ENCODE assay signal across 11 cellular contexts in the genomic region with DNA sequence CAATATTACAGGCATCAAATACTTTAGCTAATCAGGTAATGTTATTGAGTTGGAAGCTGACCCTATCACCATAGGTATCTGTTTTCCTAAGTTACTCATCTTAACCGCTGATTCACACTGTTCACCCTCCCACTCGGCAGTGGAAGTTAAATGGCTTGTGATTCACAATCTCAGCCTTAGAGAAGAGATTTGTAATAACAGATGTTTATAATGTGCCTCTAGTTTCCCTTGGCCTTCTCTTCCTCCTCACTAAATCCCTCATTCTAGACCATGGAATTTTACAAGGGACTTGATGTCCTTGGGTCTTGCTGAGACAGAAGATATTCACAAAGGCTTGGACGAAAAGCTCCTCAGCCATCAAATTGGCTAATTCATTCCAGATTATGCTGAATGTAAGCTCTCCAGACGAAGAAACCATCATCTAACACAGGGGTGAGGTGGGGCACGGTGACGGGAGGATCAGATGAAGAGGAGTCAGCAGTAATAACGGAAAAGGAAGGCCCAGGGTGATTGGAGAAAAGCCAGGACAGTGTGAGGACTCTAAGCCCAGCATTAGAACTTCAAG.
DNase-seq lines count a peak whose midpoint lies in the region; ATAC-seq and TF ChIP-seq lines count a peak whose summit lies in the region.
"Had no signal": no experiment of that assay in that cellular context is flagged by ENCODE, and none has a peak within 500 bp of the region (broad histone marks: within the 10 kb centered on the region; RNA-seq: fewer than 3 reads in every experiment).

No MANE protein-coding gene starts in this region.

- BruUV-seq in PC-3 (replicated peaks; lab: Mats Ljungman, UMichigan): no TSS peak

- H3K9me3 ChIP-seq in PC-3 (ENCODE audit: low read length) (no peaks in the 10 kb centered on the region), osteoblast (ENCODE audit: low read depth, low read length) (no peaks in the 10 kb centered on the region)

- TF ChIP-seq CTCF in PC-3 (conservative IDR thresholded peaks at IDR 0.05; ENCODE audit: low read depth, low read length) (no peak), epithelial cell of esophagus (IDR thresholded peaks at IDR 0.05; ENCODE audit: insufficient read depth, low read depth, low read length, missing control alignments) (no peak), osteoblast (IDR thresholded peaks at IDR 0.05; ENCODE audit: extremely low read depth, low read depth, low read length) (no peak)

- H3K79me2 ChIP-seq in PC-3 (ENCODE audit: low read length): no peaks in the 10 kb centered on the region
- H3K79me2 ChIP-seq in osteoblast (ENCODE audit: insufficient read depth, low read length): no peaks in the 10 kb centered on the region

- intact Hi-C loops in PC-3 (cut with micrococcal nuclease): no loop called here

- DNase-seq in AG08395 (ENCODE audit: low spot score): peak; percentile 81
- DNase-seq in PC-3: peak; percentile 74
- DNase-seq in epithelial cell of esophagus (ENCODE audit: low read depth): peak; percentile 94
- no peak for DNase-seq in osteoblast (ENCODE audit: insufficient read length, low spot score, missing footprints)
- DNase-seq in NCI-H2171 (lab: John Stamatoyannopoulos, UW): no peak
- no peak for DNase-seq in stimulated activated naive CD4-positive, alpha-beta T cell treated with Interleukin-2 at 50 U/mL for 16 hours (lab: John Stamatoyannopoulos, UW)
- no peak for DNase-seq in T-helper 2 cell
- DNase-seq: activated CD4-positive, alpha-beta T cell treated with anti-CD3 and anti-CD28 coated beads for 36 hours; effector CD8-positive, alpha-beta T cell; SHP77 treated with DMSO at 0.1 percent for 48 hours had no signal

- H3K27ac ChIP-seq in PC-3 (ENCODE audit: low read length) (peak overlapping the region; percentile 31), osteoblast (ENCODE audit: low read depth, low read length) (peak overlapping the region; percentile 15)

- ATAC-seq in PC-3 (no peak), GM18861 (IDR thresholded peaks at IDR 0.05; ENCODE audit: unreplicated experiment) (no peak)
- ATAC-seq: activated CD4-positive, alpha-beta T cell treated with anti-CD3 and anti-CD28 coated beads for 36 hours had no signal

- POLR2A ChIA-PET in PC-3 (lab: Charles Lee; ENCODE audit: unreplicated experiment): no interaction called here

- no peaks in the 10 kb centered on the region for H4K20me1 ChIP-seq in PC-3 (ENCODE audit: low read length)
- no peaks in the 10 kb centered on the region for H4K20me1 ChIP-seq in osteoblast (ENCODE audit: insufficient read depth, low read length)

- H3K4me2 ChIP-seq in PC-3 (ENCODE audit: low read length) (peak overlapping the region; percentile 50), osteoblast (ENCODE audit: insufficient read depth, low read length) (no peak overlapping the region)

- CTCF ChIA-PET in PC-3 (lab: Charles Lee): no interaction called here

- H3F3A ChIP-seq in PC-3 (ENCODE audit: low read length, unreplicated experiment): no peaks in the 10 kb centered on the region

- 0 out of 2 replicates have a peak overlapping the region, but pooled peaks have one; percentile 4 for H2AFZ ChIP-seq in PC-3 (ENCODE audit: low read length)
- no peak overlapping the region for H2AFZ ChIP-seq in osteoblast (ENCODE audit: low read length)

- H3K4me1 ChIP-seq in PC-3 (ENCODE audit: insufficient read depth, low read length): peaks cover 12% of the 10 kb centered on the region
- H3K4me1 ChIP-seq in osteoblast (ENCODE audit: insufficient read depth, low read length): no peaks in the 10 kb centered on the region

- H3K9ac ChIP-seq in PC-3 (ENCODE audit: low read length): no peak overlapping the region

- H3K36me3 ChIP-seq in PC-3 (ENCODE audit: low read depth, low read length) (no peaks in the 10 kb centered on the region), osteoblast (ENCODE audit: insufficient read depth, low read length) (no peaks in the 10 kb centered on the region)

- H3K4me3 ChIP-seq in PC-3 (ENCODE audit: low read length): no peak overlapping the region
- H3K4me3 ChIP-seq in epithelial cell of esophagus (ENCODE audit: low read length): no peak overlapping the region
- no peak overlapping the region for H3K4me3 ChIP-seq in osteoblast (ENCODE audit: insufficient read depth, low read length)

- H3K9me2 ChIP-seq in PC-3 (replicated peaks; ENCODE audit: low read length): no peaks in the 10 kb centered on the region

- no peaks in the 10 kb centered on the region for H3K27me3 ChIP-seq in PC-3 (ENCODE audit: low read length)
- H3K27me3 ChIP-seq in osteoblast (ENCODE audit: insufficient read depth, low read length): no peaks in the 10 kb centered on the region

Comparison
In these comparisons a context has a peak if more than half of its experiments do, and no peak if none do; other contexts are left out.
1. DNase-seq: peak in AG08395 (single experiment), PC-3 (single experiment) and epithelial cell of esophagus (single experiment); none in osteoblast (single experiment), NCI-H2171 (single experiment), stimulated activated naive CD4-positive, alpha-beta T cell treated with Interleukin-2 at 50 U/mL for 16 hours (single experiment) and T-helper 2 cell (0 of 5).